ENCODE assay signal across 17 cellular contexts in genomic region chr17:6875276-6875675, GRCh38. TPM values are rescaled to one million over a fixed set of nuclear protein-coding genes. Genes with fewer than 3 reads are reported as not detected.
"Had no signal": no experiment of that assay in that cellular context is flagged by ENCODE, and none has a peak within 500 bp of the region (broad histone marks: within the 10 kb centered on the region; RNA-seq: fewer than 3 reads in every experiment).

No MANE protein-coding gene starts in this region.

RNA-seq across cellular contexts. Expression of gene TEKT1, which starts 43.7 kb away (rescaled TPM):
- total RNA-seq: activated B cell treated with CpG ODN at 0.5 μM for 24 hours; activated CD4-positive, alpha-beta memory T cell treated with anti-CD3 and anti-CD28 coated beads for 36 hours; activated CD4-positive, alpha-beta T cell treated with anti-CD3 and anti-CD28 coated beads, Interleukin-2, amount 10 ng/mL, durations not matched to agents 24 days and 14 days; activated CD8-positive, alpha-beta memory T cell treated with anti-CD3 and anti-CD28 coated beads for 36 hours; activated CD8-positive, alpha-beta T cell treated with anti-CD3 and anti-CD28 coated beads for 36 hours; activated naive CD4-positive, alpha-beta T cell treated with anti-CD3 and anti-CD28 coated beads for 36 hours; activated naive CD4-positive, alpha-beta T cell treated with anti-CD3 and anti-CD28 coated beads, Interleukin-2, amount 50 U/mL, for 72 hours; activated naive CD8-positive, alpha-beta T cell treated with anti-CD3 and anti-CD28 coated beads for 36 hours; activated T-cell treated with anti-CD3 and anti-CD28 coated beads, Interleukin-2, amount 50 U/mL, for 4 hours; activated T-cell treated with anti-CD3 and anti-CD28 coated beads, Interleukin-2, amount 50 U/mL, for 72 hours; activated T-helper 1 cell treated with anti-CD3 and anti-CD28 coated beads, Interleukin-12 subunit alpha, Interleukin-12 subunit beta, Interleukin-2, Interleukin-4 antibody, amounts not matched to agents 30 ng/mL and 10 ng/mL and 1 ng/mL, durations not matched to agents 14 hours and 24 hours and 36 hours; activated T-helper 17 cell treated with anti-CD3 and anti-CD28 coated beads, Interleukin-2, amount 50 U/mL, for 72 hours; aorta; astrocyte; body of pancreas; breast epithelium; cardiac muscle cell had no signal
- polyA plus RNA-seq: aorta, cardiac muscle cell had no signal
